8 cellular contexts compared by ENCODE assay signal in genomic region chr1:112390775-112391602, GRCh38. TPM values are rescaled to one million over a fixed set of nuclear protein-coding genes. Genes with fewer than 3 reads are reported as not detected.
DNase-seq lines count a peak whose midpoint lies in the region; ATAC-seq and TF ChIP-seq lines count a peak whose summit lies in the region.

No MANE protein-coding gene starts in this region.

- peak; percentile 96 for TF ChIP-seq RAD21 in SK-N-SH (IDR thresholded peaks at IDR 0.05; ENCODE audit: low read length)

- peaks cover 10% of the 10 kb centered on the region for H3K4me1 ChIP-seq in HEK293 (ENCODE audit: control insufficient read depth, insufficient read depth, low read length)
- H3K4me1 ChIP-seq in SK-N-SH (ENCODE audit: control insufficient read depth in 1 of 2, insufficient read depth in 2 of 2, low read depth in 1 of 2, low read length in 1 of 2): peaks cover 10 to 17% of the 10 kb centered on the region in 2 experiments
- H3K4me1 ChIP-seq in thoracic aorta (ENCODE audit: control insufficient read depth in 1 of 2, low read depth in 2 of 2): peaks cover 20 to 41% of the 10 kb centered on the region in 2 donors

- peak; percentile 91 for TF ChIP-seq CTCF in HEK293 (tag by site-specific recombination; IDR thresholded peaks at IDR 0.05)
- peak; percentile 97 for TF ChIP-seq CTCF in SK-N-SH (IDR thresholded peaks at IDR 0.05)
- TF ChIP-seq CTCF in glutamatergic neuron (IDR thresholded peaks at IDR 0.05; ENCODE audit: partially characterized antibody, unreplicated experiment): peak; percentile 94
- TF ChIP-seq CTCF in osteocyte (IDR thresholded peaks at IDR 0.05): peak; percentile 95
- peak; percentile 94 for TF ChIP-seq CTCF in thoracic aorta (IDR thresholded peaks at IDR 0.05)

- H3K9me3 ChIP-seq in HEK293 (ENCODE audit: control insufficient read depth, insufficient read depth, low read depth, low read length) (no peaks in the 10 kb centered on the region), SK-N-SH (no peaks in the 10 kb centered on the region), thoracic aorta (no peaks in the 10 kb centered on the region)

- no peaks in the 10 kb centered on the region for H3K27me3 ChIP-seq in SK-N-SH (ENCODE audit: insufficient read depth)
- H3K27me3 ChIP-seq in thoracic aorta (replicated peaks; ENCODE audit: insufficient read depth): no peaks in the 10 kb centered on the region

- peak overlapping the region; percentile 85 for H3K4me2 ChIP-seq in SK-N-SH

- CTCF ChIA-PET in HEK293 (lab: Yijun Ruan, JAX): interaction anchor here (0.6 to 6.4 kb wide), 46 partner anchors 10 to 652 kb away, joined by 3 to 65 read pairs (median 4); partner anchors contain the start of genes CAPZA1, PPM1J and ST7L
- CTCF ChIA-PET in SK-N-SH (lab: Yijun Ruan, JAX): interaction anchor here (0.6 to 4.4 kb wide), 63 partner anchors 10 to 652 kb away, joined by 3 to 154 read pairs (median 4); partner anchors contain the start of genes PPM1J, RHOC and ST7L

- peaks cover 24% of the 10 kb centered on the region for H3K27me3 Mint-ChIP-seq in activated naive CD8-positive, alpha-beta T cell
- H3K27me3 Mint-ChIP-seq in glutamatergic neuron (ENCODE audit: unreplicated experiment): no peaks in the 10 kb centered on the region
- no peaks in the 10 kb centered on the region for H3K27me3 Mint-ChIP-seq in osteocyte (ENCODE audit: unreplicated experiment)

- no peaks in the 10 kb centered on the region for H3K9me3 Mint-ChIP-seq in activated naive CD8-positive, alpha-beta T cell (ENCODE audit: low read depth)
- H3K9me3 Mint-ChIP-seq in glutamatergic neuron (ENCODE audit: unreplicated experiment): peaks cover 2% of the 10 kb centered on the region
- no peaks in the 10 kb centered on the region for H3K9me3 Mint-ChIP-seq in osteocyte (ENCODE audit: unreplicated experiment)

- H3K4me3 Mint-ChIP-seq in activated naive CD8-positive, alpha-beta T cell: peak overlapping the region; percentile 4
- H3K4me3 Mint-ChIP-seq in glutamatergic neuron (ENCODE audit: unreplicated experiment): peak overlapping the region; percentile 93
- H3K4me3 Mint-ChIP-seq in osteocyte (ENCODE audit: unreplicated experiment): peak overlapping the region; percentile 81

- peaks cover 13% of the 10 kb centered on the region for H3K4me1 Mint-ChIP-seq in activated naive CD8-positive, alpha-beta T cell (ENCODE audit: low read depth)
- peaks cover 10% of the 10 kb centered on the region for H3K4me1 Mint-ChIP-seq in glutamatergic neuron (ENCODE audit: low read depth, unreplicated experiment)
- peaks cover 66% of the 10 kb centered on the region for H3K4me1 Mint-ChIP-seq in osteocyte (ENCODE audit: unreplicated experiment)

- H3K27ac ChIP-seq in HEK293 (ENCODE audit: extremely low read depth, low read depth, low read length) (no peak overlapping the region), SK-N-SH (ENCODE audit: low read depth in 2 of 2, low read length in 1 of 2) (peak overlapping the region; percentile 31 to 73; a peak in 3 of 4 replicates), thoracic aorta (peak overlapping the region; percentile 86 to 96)

- DNase-seq in ELF-1 (ENCODE audit: low read depth, low spot score) (peak; percentile 99), NCI-H1092 (lab: John Stamatoyannopoulos, UW) (peak; percentile 90), SK-N-SH (peak; percentile 84), glutamatergic neuron (peak; percentile 83), osteocyte (ENCODE audit: extremely low spot score, unreplicated experiment) (peak; percentile 95), thoracic aorta (ENCODE audit: low spot score) (peak; percentile 73)

- POLR2A ChIA-PET in HEK293 (lab: Yijun Ruan, JAX) (interaction anchor here (0.6 to 1.5 kb wide), 8 partner anchors 18 to 1411 kb away, joined by 3 to 12 read pairs (median 6); partner anchors contain the start of genes MOV10, RHOC and ST7L), SK-N-SH (lab: Yijun Ruan, JAX) (interaction anchor here (1.6 kb wide), 2 partner anchors 73 to 75 kb away, joined by 3 to 4 read pairs; no protein-coding TSS in a partner anchor)

- H3K4me3 ChIP-seq in HEK293 (ENCODE audit: low read depth, low read length) (peak overlapping the region; percentile 42), SK-N-SH (ENCODE audit: low read depth in 2 of 2, low read length in 1 of 2) (peak overlapping the region; percentile 43 to 65), thoracic aorta (peak overlapping the region; percentile 71)

- peaks cover 23% of the 10 kb centered on the region for H3F3A ChIP-seq in SK-N-SH (replicated peaks; ENCODE audit: insufficient read depth)

- H3K27ac Mint-ChIP-seq in activated naive CD8-positive, alpha-beta T cell: no peak overlapping the region
- H3K27ac Mint-ChIP-seq in glutamatergic neuron (ENCODE audit: unreplicated experiment): peak overlapping the region; percentile 83
- H3K27ac Mint-ChIP-seq in osteocyte (ENCODE audit: unreplicated experiment): peak overlapping the region; percentile 99

- H2AFZ ChIP-seq in SK-N-SH (ENCODE audit: low read depth): peak overlapping the region; percentile 70

- H3K36me3 ChIP-seq in HEK293 (ENCODE audit: control insufficient read depth in 2 of 2, insufficient read depth in 1 of 2, low read length in 2 of 2) (no peaks in the 10 kb centered on the region), SK-N-SH (replicated peaks in 1 of 2; ENCODE audit: control insufficient read depth in 1 of 2, insufficient read depth in 2 of 2, low read length in 1 of 2) (no peaks in the 10 kb centered on the region), thoracic aorta (no peaks in the 10 kb centered on the region)

- no peak for TF ChIP-seq EP300 in SK-N-SH (IDR thresholded peaks at IDR 0.05; ENCODE audit: borderline replicate concordance in 1 of 2, low read depth in 1 of 2, low read length in 1 of 2)

- H3K36me3 Mint-ChIP-seq in activated naive CD8-positive, alpha-beta T cell: no peaks in the 10 kb centered on the region
- no peaks in the 10 kb centered on the region for H3K36me3 Mint-ChIP-seq in glutamatergic neuron (ENCODE audit: unreplicated experiment)
- H3K36me3 Mint-ChIP-seq in osteocyte (ENCODE audit: unreplicated experiment): no peaks in the 10 kb centered on the region

- no peaks in the 10 kb centered on the region for H3K9me2 ChIP-seq in SK-N-SH

- H3K79me2 ChIP-seq in SK-N-SH (ENCODE audit: insufficient read depth): peaks cover 16% of the 10 kb centered on the region; the same call in 1 of the 2 replicates

- H4K20me1 ChIP-seq in SK-N-SH (ENCODE audit: insufficient read depth): no peaks in the 10 kb centered on the region

- peak overlapping the region; percentile 53 for H3K9ac ChIP-seq in SK-N-SH

- WGBS in SK-N-SH (ENCODE audit: low lambda C conversion rate): 26% methylated on average over 12 of the region's 15 CpGs

- peak; percentile 87 for ATAC-seq in thoracic aorta (ENCODE audit: insufficient number of reproducible peaks, low FRiP score, low read depth)

TF ChIP-seq in HEK293, 187 proteins besides CTCF, POLR2A, EP300 and RAD21 (continues in another document):
- TF ChIP-seq SP3 (tag by site-specific recombination; IDR thresholded peaks at IDR 0.05) (peak; percentile 54), ZNF2 (tag by site-specific recombination; IDR thresholded peaks at IDR 0.05) (0 out of 2 replicates have a peak, but pooled peaks have one; percentile 42), PRDM1 (tag by site-specific recombination; IDR thresholded peaks at IDR 0.05) (peak; percentile 88), ZNF24 (tag by site-specific recombination; IDR thresholded peaks at IDR 0.05) (peak; percentile 83; the same call in 1 of the 2 replicates), EGR2 (tag by site-specific recombination; IDR thresholded peaks at IDR 0.05; ENCODE audit: low read depth) (0 out of 2 replicates have a peak, but pooled peaks have one; percentile 29), ZNF600 (tag by site-specific recombination; IDR thresholded peaks at IDR 0.05) (peak; percentile 49; the same call in 1 of the 2 replicates), ZNF692 (tag by site-specific recombination; IDR thresholded peaks at IDR 0.05) (0 out of 2 replicates have a peak, but pooled peaks have one; percentile 21)

TF ChIP-seq in SK-N-SH, 30 proteins besides CTCF, POLR2A, EP300 and RAD21:
- peak; percentile 17; the same call in 1 of the 2 replicates for TF ChIP-seq RXRA (IDR thresholded peaks at IDR 0.05; ENCODE audit: borderline replicate concordance, low read depth)
- peak; percentile 87 for TF ChIP-seq SMC3 (IDR thresholded peaks at IDR 0.05; ENCODE audit: low read depth, low read length)
- peak; percentile 58; the same call in 1 of the 2 replicates for TF ChIP-seq RCOR1 (IDR thresholded peaks at IDR 0.05; ENCODE audit: low read length)
- peak; percentile 55 for TF ChIP-seq MXI1 (IDR thresholded peaks at IDR 0.05; ENCODE audit: low read depth, low read length)
- TF ChIP-seq USF1 (IDR thresholded peaks at IDR 0.05; ENCODE audit: borderline replicate concordance, low read depth): no peak
- no peak for TF ChIP-seq FOSL2 (IDR thresholded peaks at IDR 0.05; ENCODE audit: borderline replicate concordance, low read depth)
- peak; percentile 67 for TF ChIP-seq CHD2 (IDR thresholded peaks at IDR 0.05; ENCODE audit: low read length, partially characterized antibody)
- peak; percentile 29; the same call in 1 of the 2 replicates for TF ChIP-seq POLR2AphosphoS5 (IDR thresholded peaks at IDR 0.05; ENCODE audit: low read depth, low read length)

RNA-seq across cellular contexts. Expression of gene CTTNBP2NL, which starts 5.0 kb away (rescaled TPM):
- polyA plus RNA-seq in SK-N-SH (2012; rRNA removed): 4.9 and 7.5 TPM in 2 replicates
- polyA plus RNA-seq in SK-N-SH (2012; cell fraction: cytosol; rRNA removed): 6.9 and 7.7 TPM in 2 replicates
- 4.3 and 7.9 TPM in 2 replicates for polyA plus RNA-seq in SK-N-SH (2012; cell fraction: nucleus; rRNA removed)
- 66.2 TPM for total RNA-seq in glutamatergic neuron (ENCODE audit: unreplicated experiment)
- 50.6 and 54.2 TPM in 2 replicates for total RNA-seq in osteocyte
- total RNA-seq in thoracic aorta: 10 to 100 TPM; 32.5 to 66.5 TPM

Comparison
In these comparisons a context has a peak if more than half of its experiments do, and no peak if none do; other contexts are left out.
1. H3K4me3 Mint-ChIP-seq: peak in every context shown above with its lines; median percentile 93 in glutamatergic neuron; 81 in osteocyte; 4 in activated naive CD8-positive, alpha-beta T cell.